17 cellular contexts compared by ENCODE assay signal in the genomic region with DNA sequence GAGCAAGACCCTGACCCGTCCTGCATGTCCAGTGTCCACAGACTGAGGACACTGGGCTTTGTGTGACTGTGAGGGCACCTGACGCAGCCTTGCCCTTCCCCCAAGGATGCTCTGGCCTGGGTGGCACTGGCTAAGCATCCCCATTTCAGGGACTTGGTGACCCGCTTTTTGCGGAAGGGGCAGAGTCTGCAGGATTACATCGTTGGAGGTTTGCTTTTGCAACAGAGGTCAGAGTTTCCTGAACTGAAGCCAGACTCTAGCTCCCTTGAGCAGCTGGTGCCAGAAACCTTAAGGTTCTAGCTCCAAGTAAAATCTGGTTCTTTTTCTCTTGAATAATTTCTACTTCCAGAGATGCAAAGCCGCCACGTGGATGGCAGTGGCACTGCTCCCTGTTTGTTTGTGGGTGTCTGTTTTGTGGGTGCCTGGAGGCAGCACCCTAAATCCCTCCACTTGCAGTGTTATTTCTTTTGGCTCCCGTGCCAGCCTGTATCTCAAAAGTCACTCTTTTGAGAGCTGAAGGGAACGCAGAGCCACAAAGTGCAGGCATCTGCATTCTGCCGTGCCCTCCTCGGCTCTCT.
DNase-seq lines count a peak whose midpoint lies in the region; ATAC-seq and FAIRE-seq lines count a peak whose summit lies in the region.
"Had no signal": no experiment of that assay in that cellular context is flagged by ENCODE, and none has a peak within 500 bp of the region (broad histone marks: within the 10 kb centered on the region; RNA-seq: fewer than 3 reads in every experiment).

No MANE protein-coding gene starts in this region.

- DNase-seq in GM23248 (peak; percentile 30), adipocyte (ENCODE audit: low read depth) (peak; percentile 9), fibroblast of the conjunctiva (ENCODE audit: low read depth) (peak; percentile 1), renal cortical epithelial cell (ENCODE audit: low read depth) (peak; percentile 35), SKM-1 (lab: John Stamatoyannopoulos, UW; ENCODE audit: unreplicated experiment) (no peak), OCI-M1 (lab: John Stamatoyannopoulos, UW) (no peak), urothelium cell line (ENCODE audit: low spot score) (no peak)
- DNase-seq: activated CD4-positive, alpha-beta T cell treated with anti-CD3 and anti-CD28 coated beads for 4 hours; hypothalamus; naive thymus-derived CD4-positive, alpha-beta T cell; NCI-H2081; stimulated activated CD4-positive, alpha-beta T cell treated with anti-CD3 and anti-CD28 coated beads, Interleukin-1b, Interleukin-23, amount 100 ng/mL, for 48 hours; T-helper 2 cell had no signal

- ATAC-seq in HG02678 (IDR thresholded peaks at IDR 0.05; ENCODE audit: unreplicated experiment): no peak
- ATAC-seq: left lung; naive thymus-derived CD4-positive, alpha-beta T cell had no signal

- H3K27ac ChIP-seq in GM23248: no peak overlapping the region
- H3K27ac ChIP-seq: left lung, tibial nerve had no signal

- H3K4me2 ChIP-seq in GM23248 (ENCODE audit: unreplicated experiment): no peak overlapping the region

- H4K20me1 ChIP-seq in GM23248 (ENCODE audit: insufficient read depth): no peaks in the 10 kb centered on the region

- H3K36me3 ChIP-seq in GM23248 (ENCODE audit: low read depth): no peaks in the 10 kb centered on the region
- no peaks in the 10 kb centered on the region for H3K36me3 ChIP-seq in adipocyte (ENCODE audit: control insufficient read depth, insufficient read depth, low read length, severe bottlenecking)
- H3K36me3 ChIP-seq: left lung, tibial nerve had no signal

- H3K4me3 ChIP-seq in GM23248 (no peak overlapping the region), adipocyte (ENCODE audit: low read length) (peak overlapping the region; percentile 29)
- H3K4me3 ChIP-seq: left lung, tibial nerve had no signal

- H3K27me3 ChIP-seq in GM23248 (replicated peaks; ENCODE audit: insufficient read depth): no peaks in the 10 kb centered on the region
- peaks cover 23% of the 10 kb centered on the region for H3K27me3 ChIP-seq in adipocyte (replicated peaks; ENCODE audit: control insufficient read depth, insufficient read depth, low read length)
- H3K27me3 ChIP-seq: left lung, tibial nerve had no signal

- H3K9me3 ChIP-seq in GM23248 (ENCODE audit: low read depth) (no peaks in the 10 kb centered on the region), adipocyte (ENCODE audit: control insufficient read depth, low read length) (no peaks in the 10 kb centered on the region)
- H3K9me3 ChIP-seq: left lung, tibial nerve had no signal

- FAIRE-seq in urothelium cell line (lab: Jason Lieb, UNC): no peak
- FAIRE-seq: GM19239 had no signal

- H3K9ac ChIP-seq in GM23248: no peak overlapping the region
- H3K9ac ChIP-seq in adipocyte (ENCODE audit: low read length): peak overlapping the region; percentile 56

- H3K4me1 ChIP-seq in GM23248 (ENCODE audit: insufficient read depth): no peaks in the 10 kb centered on the region
- peaks cover 18% of the 10 kb centered on the region for H3K4me1 ChIP-seq in adipocyte (ENCODE audit: control insufficient read depth, insufficient read depth, low read length)
- H3K4me1 ChIP-seq: left lung had no signal

- H3F3A ChIP-seq in GM23248 (ENCODE audit: insufficient read depth): no peaks in the 10 kb centered on the region

- H3K79me2 ChIP-seq in GM23248 (ENCODE audit: insufficient read depth): no peaks in the 10 kb centered on the region

- 69 to 72% methylated on average over 11 of the region's 11 CpGs for WGBS in GM23248 (ENCODE audit: low coverage in 1 of 2, low lambda C conversion rate in 2 of 2, missing lambda C conversion rate in 2 of 2), 2 experiments

- H3K9me2 ChIP-seq in GM23248 (ENCODE audit: insufficient read depth): no peaks in the 10 kb centered on the region

- H2AFZ ChIP-seq in GM23248: no peak overlapping the region

- in situ Hi-C loops in GM23248 (cut with MboI): no loop called here

Comparison
In these comparisons a context has a peak if more than half of its experiments do, and no peak if none do; other contexts are left out.
1. DNase-seq: peak in GM23248 (single experiment), adipocyte (single experiment), fibroblast of the conjunctiva (single experiment) and renal cortical epithelial cell (single experiment); none in SKM-1 (single experiment), OCI-M1 (single experiment) and urothelium cell line (single experiment).